In the genomic region with DNA sequence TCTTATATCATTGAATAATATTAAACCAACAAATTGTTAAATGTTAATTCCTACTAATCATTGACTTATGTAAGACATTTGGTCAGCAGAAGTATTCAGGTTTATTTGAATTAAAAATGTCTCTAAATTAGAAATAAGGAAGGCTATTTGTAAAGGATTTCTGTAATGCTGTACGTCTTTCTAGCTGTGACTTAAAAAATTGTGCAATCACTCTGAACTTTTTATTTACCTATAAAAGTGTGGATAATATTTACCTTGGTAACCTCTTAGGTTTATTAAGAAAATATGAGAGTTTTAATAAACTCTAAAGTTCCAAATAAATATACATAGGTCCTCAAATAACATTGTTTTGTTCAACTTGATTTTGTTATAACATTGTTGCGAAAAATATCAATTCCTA, we compare ENCODE assay signal across 18 cellular contexts.
DNase-seq lines count a peak whose midpoint lies in the region; ATAC-seq, FAIRE-seq and TF ChIP-seq lines count a peak whose summit lies in the region.
"Had no signal": no experiment of that assay in that cellular context is flagged by ENCODE, and none has a peak within 500 bp of the region (broad histone marks: within the 10 kb centered on the region; RNA-seq: fewer than 3 reads in every experiment).

No MANE protein-coding gene starts in this region.

- H4K20me1 ChIP-seq in IMR-90 (ENCODE audit: insufficient read depth, low read length) (no peaks in the 10 kb centered on the region), K562 (replicated peaks; ENCODE audit: control insufficient read depth, insufficient read depth, low read length) (no peaks in the 10 kb centered on the region)

- BruUV-seq in IMR-90 (replicated peaks; lab: Mats Ljungman, UMichigan) = no TSS peak
- BruUV-seq in K562 (replicated peaks; lab: Mats Ljungman, UMichigan) = no TSS peak

- no peak overlapping the region for H2BK15ac ChIP-seq in IMR-90 (ENCODE audit: low read depth, low read length)

- in situ Hi-C loops in IMR-90 (cut with MboI; ENCODE audit: low sequenced_read_pairs) (no loop called here), K562 (cut with MboI) (no loop called here)

- H3K14ac ChIP-seq in IMR-90 (replicated peaks; ENCODE audit: low read depth, low read length) = no peak overlapping the region

- no peak overlapping the region for H4K5ac ChIP-seq in IMR-90 (ENCODE audit: low read depth, low read length)

- dilution Hi-C loops in IMR-90 (cut with HindIII; ENCODE audit: low sequenced_read_pairs, unreplicated experiment) = no loop called here

- no peak overlapping the region for H3K18ac ChIP-seq in IMR-90 (ENCODE audit: low read depth, low read length)

- H3K4me2 ChIP-seq in IMR-90 (ENCODE audit: low read depth, low read length) (no peak overlapping the region), K562 (ENCODE audit: insufficient read depth, low read length) (no peak overlapping the region)

- TF ChIP-seq POLR2A in IMR-90 (IDR thresholded peaks at IDR 0.05; ENCODE audit: low read depth, low read length) = no peak
- no peak for TF ChIP-seq POLR2A in K562 (conservative IDR thresholded peaks at IDR 0.05)
- TF ChIP-seq POLR2A in testis (IDR thresholded peaks at IDR 0.05) = no peak

- ATAC-seq in IMR-90 (ENCODE audit: low read depth) (no peak), K562 (no peak), pancreas (no peak)

- H3K23ac ChIP-seq in IMR-90 (ENCODE audit: low read depth, low read length) = no peak overlapping the region

- H2BK20ac ChIP-seq in IMR-90 (ENCODE audit: low read depth, low read length) = no peak overlapping the region

- TF ChIP-seq RAD21 in IMR-90 (IDR thresholded peaks at IDR 0.05; ENCODE audit: low read length) (no peak), K562 (CRISPR knock-in tag; conservative IDR thresholded peaks at IDR 0.05 in 1 of 2, IDR thresholded peaks at IDR 0.05 in 1 of 2) (no peak)

- CTCF ChIA-PET in IMR-90 (lab: Yijun Ruan, JAX) (no interaction called here), K562 (lab: Yijun Ruan, JAX; ENCODE audit: low intra/inter-chr PET ratio) (no interaction called here)

- no peaks in the 10 kb centered on the region for H3K79me2 ChIP-seq in K562 (ENCODE audit: control insufficient read depth, insufficient read depth, low read length)

- H2AFZ ChIP-seq in IMR-90 (replicated peaks; ENCODE audit: low read length, poor library complexity) (no peak overlapping the region), K562 (ENCODE audit: low read depth, low read length) (no peak overlapping the region)

- intact Hi-C loops in IMR-90 (cut with micrococcal nuclease) = no loop called here
- intact Hi-C loops in K562 (cut with micrococcal nuclease) = no loop called here
- intact Hi-C loops in pancreas (cut with DNase I) = no loop called here
- intact Hi-C loops in testis (cut with DNase I; ENCODE audit: low total_unique reads) = no loop called here

- TF ChIP-seq CTCF in IMR-90 (conservative IDR thresholded peaks at IDR 0.05; ENCODE audit: low read depth, low read length) (no peak), K562 (IDR thresholded peaks at IDR 0.05 in 2 of 3, conservative IDR thresholded peaks at IDR 0.05 in 1 of 3; ENCODE audit: insufficient read depth in 2 of 3, low read depth in 1 of 3, low read length in 3 of 3) (no peak), pancreas (IDR thresholded peaks at IDR 0.05) (no peak), testis (IDR thresholded peaks at IDR 0.05) (no peak)

- H3K4me1 ChIP-seq in IMR-90 (ENCODE audit: control insufficient read depth, insufficient read depth, low read length) = no peaks in the 10 kb centered on the region
- H3K4me1 ChIP-seq in K562 (replicated peaks in 1 of 2; ENCODE audit: control insufficient read depth in 2 of 2, insufficient read depth in 2 of 2, low read length in 2 of 2) = no peaks in the 10 kb centered on the region
- H3K4me1 ChIP-seq in pancreas = no peaks in the 10 kb centered on the region
- H3K4me1 ChIP-seq in testis = no peaks in the 10 kb centered on the region
- H3K4me1 ChIP-seq: HAP-1 had no signal

- H3K27ac ChIP-seq in IMR-90 (ENCODE audit: insufficient read depth, low read length) = no peak overlapping the region
- H3K27ac ChIP-seq in K562 (ENCODE audit: extremely low read depth, low read depth, low read length) = no peak overlapping the region
- H3K27ac ChIP-seq in pancreas = no peak overlapping the region
- no peak overlapping the region for H3K27ac ChIP-seq in testis

- H3K36me3 ChIP-seq in IMR-90 (ENCODE audit: control insufficient read depth, insufficient read depth, low read length) (peaks cover 15% of the 10 kb centered on the region), K562 (ENCODE audit: control insufficient read depth, insufficient read depth, low read length) (peaks cover 42% of the 10 kb centered on the region; the same call in 2 of the 3 replicates), pancreas (peaks cover 0 to 31% (median 0%) of the 10 kb centered on the region in 3 donors), testis (ENCODE audit: low read depth, missing control alignments) (no peaks in the 10 kb centered on the region)

- no peak overlapping the region for H2BK5ac ChIP-seq in IMR-90 (ENCODE audit: low read depth, low read length, poor library complexity, severe bottlenecking)

- no peak overlapping the region for H2AK9ac ChIP-seq in IMR-90 (replicated peaks; ENCODE audit: low read depth, low read length, poor library complexity)

- no peaks in the 10 kb centered on the region for H3K9me3 ChIP-seq in IMR-90 (ENCODE audit: control insufficient read depth, insufficient read depth, low read length)
- no peaks in the 10 kb centered on the region for H3K9me3 ChIP-seq in K562 (replicated peaks; ENCODE audit: control insufficient read depth, insufficient read depth, low read depth, low read length)
- no peaks in the 10 kb centered on the region for H3K9me3 ChIP-seq in pancreas
- H3K9me3 ChIP-seq in testis = no peaks in the 10 kb centered on the region
- H3K9me3 ChIP-seq: HAP-1 had no signal

- DNase-seq in IMR-90 = no peak
- DNase-seq in K562 (ENCODE audit: extremely low read depth in 1 of 4, low spot score in 3 of 4) = no peak
- DNase-seq in pancreas = no peak
- DNase-seq in stimulated activated CD4-positive, alpha-beta T cell treated with anti-CD3 and anti-CD28 coated beads, Interleukin-4, amount 100 ng/mL, for 1 hour = no peak
- DNase-seq in testis = no peak
- DNase-seq in NCI-H1105 treated with DMSO at 0.1 percent for 48 hours (lab: John Stamatoyannopoulos, UW) = no peak
- DNase-seq: 8988T; C1 segment of cervical spinal cord; Calu3; CD4-positive, alpha-beta memory T cell; COR-L47; DMS53; DMS79 treated with DMSO at 0.1 percent for 48 hours; GOT3 had no signal

- no peak overlapping the region for H3K4ac ChIP-seq in IMR-90 (ENCODE audit: low read depth, low read length)

- FAIRE-seq in A204.1 (lab: Jason Lieb, UNC) (peak; percentile 61), K562 (lab: Jason Lieb, UNC) (no peak), pancreas (lab: Jason Lieb, UNC) (peak; percentile 51)
- FAIRE-seq: GM12892, H54 had no signal

- H4K8ac ChIP-seq in IMR-90 (ENCODE audit: low read depth in 2 of 2, low read length in 2 of 2) = no peak overlapping the region

- no peak overlapping the region for H3K56ac ChIP-seq in IMR-90 (ENCODE audit: extremely low read depth, insufficient read depth, low read length)

- H3K4me3 ChIP-seq in IMR-90 (ENCODE audit: insufficient read depth, low read depth, low read length) = no peak overlapping the region
- no peak overlapping the region for H3K4me3 ChIP-seq in K562
- no peak overlapping the region for H3K4me3 ChIP-seq in pancreas
- no peak overlapping the region for H3K4me3 ChIP-seq in testis
- H3K4me3 ChIP-seq: HAP-1 had no signal

- no peak for TF ChIP-seq EP300 in K562 (IDR thresholded peaks at IDR 0.05; ENCODE audit: low read length)

- no peak overlapping the region for H2BK120ac ChIP-seq in IMR-90 (ENCODE audit: low read depth, low read length)

- POLR2A ChIA-PET in IMR-90 (lab: Charles Lee; ENCODE audit: unreplicated experiment) = no interaction called here
- POLR2A ChIA-PET in K562 (lab: Yijun Ruan, JAX) = no interaction called here

- H4K91ac ChIP-seq in IMR-90 (ENCODE audit: insufficient read depth, low read depth, low read length) = no peak overlapping the region

- H3K79me1 ChIP-seq in IMR-90 (ENCODE audit: low read depth in 1 of 2, low read length in 2 of 2) = peaks cover 0 to 3% of the 10 kb centered on the region in 2 experiments; a peak in 1 of 4 replicates

- H3K9ac ChIP-seq in IMR-90 (ENCODE audit: low read depth, low read length) (no peak overlapping the region), K562 (ENCODE audit: insufficient read depth in 1 of 2, low read depth in 2 of 2, low read length in 2 of 2) (no peak overlapping the region)

- H2AK5ac ChIP-seq in IMR-90 (ENCODE audit: low read depth, low read length) = no peak overlapping the region

- 0 out of 2 replicates have a peak, but pooled peaks cover 2% of the 10 kb centered on the region for H3K9me1 ChIP-seq in IMR-90 (ENCODE audit: insufficient read depth, low read length)
- H3K9me1 ChIP-seq in K562 (ENCODE audit: control insufficient read depth, insufficient read depth, low read length) = no peaks in the 10 kb centered on the region

- H3K27me3 ChIP-seq in IMR-90 (ENCODE audit: control insufficient read depth, insufficient read depth, low read length) = no peaks in the 10 kb centered on the region
- H3K27me3 ChIP-seq in K562 (ENCODE audit: control insufficient read depth in 2 of 2, insufficient read depth in 2 of 2, low read length in 2 of 2) = no peaks in the 10 kb centered on the region
- H3K27me3 ChIP-seq in pancreas = no peaks in the 10 kb centered on the region
- H3K27me3 ChIP-seq in testis = no peaks in the 10 kb centered on the region

- no CpG with 5 or more reads among the region's 2 CpGs for WGBS in IMR-90 (ENCODE audit: extremely low coverage in 2 of 2, insufficient read length in 1 of 2), 2 experiments
- 50% methylated on average over 2 of the region's 2 CpGs for WGBS in K562 (ENCODE audit: insufficient coverage, low coverage, missing lambda C conversion rate)
- 49 to 50% methylated on average over 2 of the region's 2 CpGs for whole genome bisulfite sequencing in pancreas, 2 donors
- 42 to 45% methylated on average over 2 of the region's 2 CpGs for WGBS in testis, 2 donors

TF ChIP-seq in IMR-90, 13 proteins besides CTCF, POLR2A, EP300 and RAD21:
- peak; percentile 56 for TF ChIP-seq CEBPB (IDR thresholded peaks at IDR 0.05; ENCODE audit: low read depth, low read length)
- no peak for TF ChIP-seq BHLHE40 (IDR thresholded peaks at IDR 0.05; ENCODE audit: low read depth, low read length)
TF ChIP-seq in IMR-90: peak in this region for 1.

TF ChIP-seq in K562, 482 proteins besides CTCF, POLR2A, EP300 and RAD21:
- TF ChIP-seq ZNF76 (CRISPR knock-in tag; IDR thresholded peaks at IDR 0.05; ENCODE audit: borderline replicate concordance) (no peak), SRSF1 (IDR thresholded peaks at IDR 0.05; ENCODE audit: low read depth, low read length) (no peak), CEBPG (CRISPR knock-in tag; IDR thresholded peaks at IDR 0.05) (no peak), CEBPG (tag; conservative IDR thresholded peaks at IDR 0.05 in 1 of 2, IDR thresholded peaks at IDR 0.05 in 1 of 2) (peak in 1 of 2 experiments; percentile 65; a peak in 1 of 4 replicates), ZNF444 (CRISPR knock-in tag; IDR thresholded peaks at IDR 0.05) (no peak), CEBPB (tag; IDR thresholded peaks at IDR 0.05) (0 out of 2 replicates have a peak, but pooled peaks have one; percentile 39), NFATC3 (IDR thresholded peaks at IDR 0.05) (no peak), TSC22D4 (tag; IDR thresholded peaks at IDR 0.05) (no peak)
